Comparison of ENCODE assay signal across 15 cellular contexts in the genomic region with DNA sequence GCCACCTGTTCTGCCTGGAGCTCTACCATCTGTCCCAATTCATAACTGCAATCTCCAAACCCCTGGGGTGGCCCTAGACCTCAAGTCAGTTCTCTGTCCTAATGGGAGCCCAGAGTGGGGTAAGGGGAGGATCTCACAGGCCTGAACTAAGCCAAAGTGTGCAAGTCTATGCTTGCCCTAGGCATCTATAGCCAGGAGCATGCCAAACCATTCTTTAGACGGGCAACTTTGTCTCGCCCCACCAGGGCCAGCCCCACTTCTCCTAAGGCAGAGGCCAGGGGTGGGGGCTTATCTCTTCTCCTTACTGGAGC. TPM values are rescaled to one million over a fixed set of nuclear protein-coding genes. Genes with fewer than 3 reads are reported as not detected.
DNase-seq lines count a peak whose midpoint lies in the region; ATAC-seq and TF ChIP-seq lines count a peak whose summit lies in the region.
"Had no signal": no experiment of that assay in that cellular context is flagged by ENCODE, and none has a peak within 500 bp of the region (broad histone marks: within the 10 kb centered on the region; RNA-seq: fewer than 3 reads in every experiment).

No MANE protein-coding gene starts in this region.

- H3K36me3 Mint-ChIP-seq in activated naive CD4-positive, alpha-beta T cell treated with anti-CD3 and anti-CD28 coated beads, Interleukin-2, amount 50 U/mL, for 24 hours: no peaks in the 10 kb centered on the region
- H3K36me3 Mint-ChIP-seq in activated naive CD4-positive, alpha-beta T cell treated with anti-CD3 and anti-CD28 coated beads, Interleukin-2, amount 10 ng/mL, durations not matched to agents 7 days and 5 days: no peaks in the 10 kb centered on the region
- no peaks in the 10 kb centered on the region for H3K36me3 Mint-ChIP-seq in activated T-helper 17 cell treated with anti-CD3 and anti-CD28 coated beads, Interleukin-2, amount 50 U/mL, for 72 hours (ENCODE audit: low read depth)
- peaks cover 1% of the 10 kb centered on the region for H3K36me3 Mint-ChIP-seq in activated CD4-positive, alpha-beta T cell treated with anti-CD3 and anti-CD28 coated beads, Interleukin-2, amount 10 ng/mL, durations not matched to agents 7 days and 5 days (ENCODE audit: low read depth)

- peak overlapping the region; percentile 20 for H3K4me3 Mint-ChIP-seq in activated naive CD4-positive, alpha-beta T cell treated with anti-CD3 and anti-CD28 coated beads, Interleukin-2, amount 50 U/mL, for 24 hours
- H3K4me3 Mint-ChIP-seq in activated naive CD4-positive, alpha-beta T cell treated with anti-CD3 and anti-CD28 coated beads, Interleukin-2, amount 10 ng/mL, durations not matched to agents 7 days and 5 days: no peak overlapping the region
- H3K4me3 Mint-ChIP-seq in activated T-helper 17 cell treated with anti-CD3 and anti-CD28 coated beads, Interleukin-2, amount 50 U/mL, for 72 hours: no peak overlapping the region
- H3K4me3 Mint-ChIP-seq in activated CD4-positive, alpha-beta T cell treated with anti-CD3 and anti-CD28 coated beads, Interleukin-2, amount 10 ng/mL, durations not matched to agents 7 days and 5 days: no peak overlapping the region
- H3K4me3 Mint-ChIP-seq: GM23338 had no signal

- H3K36me3 ChIP-seq in spleen (no peaks in the 10 kb centered on the region), colonic mucosa (no peaks in the 10 kb centered on the region)
- H3K36me3 ChIP-seq: gastrocnemius medialis, SJSA1 had no signal

- DNase-seq in activated naive CD4-positive, alpha-beta T cell treated with anti-CD3 and anti-CD28 coated beads, Interleukin-2, amount 10 ng/mL, durations not matched to agents 7 days and 5 days: no peak
- DNase-seq in spleen: peak; percentile 49
- DNase-seq in colonic mucosa: no peak
- DNase-seq in activated CD4-positive, alpha-beta T cell treated with anti-CD3 and anti-CD28 coated beads, Interleukin-2, amount 10 ng/mL, durations not matched to agents 7 days and 5 days: no peak

- no peaks in the 10 kb centered on the region for H3K9me3 ChIP-seq in spleen
- no peaks in the 10 kb centered on the region for H3K9me3 ChIP-seq in colonic mucosa
- H3K9me3 ChIP-seq: gastrocnemius medialis, SJSA1 had no signal

- ATAC-seq in HG02885 (IDR thresholded peaks at IDR 0.05; ENCODE audit: poor library complexity, unreplicated experiment) (peak; percentile 14), HG03039 (IDR thresholded peaks at IDR 0.05; ENCODE audit: unreplicated experiment) (no peak)
- peak; percentile 16 for ATAC-seq in activated T-helper 17 cell treated with anti-CD3 and anti-CD28 coated beads, Interleukin-2, amount 50 U/mL, for 72 hours (replicated peaks)

- no peaks in the 10 kb centered on the region for H3K9me3 Mint-ChIP-seq in activated naive CD4-positive, alpha-beta T cell treated with anti-CD3 and anti-CD28 coated beads, Interleukin-2, amount 50 U/mL, for 24 hours
- no peaks in the 10 kb centered on the region for H3K9me3 Mint-ChIP-seq in activated naive CD4-positive, alpha-beta T cell treated with anti-CD3 and anti-CD28 coated beads, Interleukin-2, amount 10 ng/mL, durations not matched to agents 7 days and 5 days
- H3K9me3 Mint-ChIP-seq in activated T-helper 17 cell treated with anti-CD3 and anti-CD28 coated beads, Interleukin-2, amount 50 U/mL, for 72 hours: no peaks in the 10 kb centered on the region
- H3K9me3 Mint-ChIP-seq in activated CD4-positive, alpha-beta T cell treated with anti-CD3 and anti-CD28 coated beads, Interleukin-2, amount 10 ng/mL, durations not matched to agents 7 days and 5 days: no peaks in the 10 kb centered on the region
- H3K9me3 Mint-ChIP-seq: GM23338 had no signal

- CTCF ChIA-PET in activated naive CD4-positive, alpha-beta T cell treated with anti-CD3 and anti-CD28 coated beads, Interleukin-2, amount 10 ng/mL, durations not matched to agents 7 days and 5 days (lab: Charles Lee): interaction anchor here (0.6 to 8.0 kb wide), 28 partner anchors 9 to 595 kb away, joined by 3 to 211 read pairs (median 4); partner anchors contain the start of genes FNIP1 and IL3
- CTCF ChIA-PET in activated CD4-positive, alpha-beta T cell treated with anti-CD3 and anti-CD28 coated beads, Interleukin-2, amount 10 ng/mL, durations not matched to agents 7 days and 5 days (lab: Charles Lee): interaction anchor here (0.5 to 4.6 kb wide), 26 partner anchors 11 to 585 kb away, joined by 3 to 43 read pairs (median 5); partner anchors contain the start of gene IL3

- H3K27ac ChIP-seq in spleen (no peak overlapping the region), colonic mucosa (no peak overlapping the region)
- H3K27ac ChIP-seq: SJSA1 had no signal

- no peak for TF ChIP-seq POLR2A in spleen (IDR thresholded peaks at IDR 0.05)

- WGBS in spleen, 5 donors: 69 to 91% (median 79%) methylated on average over 2 of the region's 2 CpGs

- H3K27ac Mint-ChIP-seq in activated naive CD4-positive, alpha-beta T cell treated with anti-CD3 and anti-CD28 coated beads, Interleukin-2, amount 50 U/mL, for 24 hours: peak overlapping the region; percentile 64
- H3K27ac Mint-ChIP-seq in activated naive CD4-positive, alpha-beta T cell treated with anti-CD3 and anti-CD28 coated beads, Interleukin-2, amount 10 ng/mL, durations not matched to agents 7 days and 5 days: no peak overlapping the region
- no peak overlapping the region for H3K27ac Mint-ChIP-seq in activated T-helper 17 cell treated with anti-CD3 and anti-CD28 coated beads, Interleukin-2, amount 50 U/mL, for 72 hours
- H3K27ac Mint-ChIP-seq in activated CD4-positive, alpha-beta T cell treated with anti-CD3 and anti-CD28 coated beads, Interleukin-2, amount 10 ng/mL, durations not matched to agents 7 days and 5 days: no peak overlapping the region
- H3K27ac Mint-ChIP-seq: GM23338 had no signal

- intact Hi-C loops in spleen (cut with DNase I; ENCODE audit: low total_unique reads) (loop anchor here (10.0 kb wide), 1 partner anchor 583 kb away; no protein-coding TSS in a partner anchor), colonic mucosa (cut with DNase I) (loop anchor here (2.0 to 10.0 kb wide), 2 partner anchors 417 to 583 kb away; no protein-coding TSS in a partner anchor)

- H3K27me3 ChIP-seq in spleen (replicated peaks in 1 of 7) (peaks cover 5 to 53% (median 20%) of the 10 kb centered on the region in 7 donors), colonic mucosa (peaks cover 16% of the 10 kb centered on the region)
- H3K27me3 ChIP-seq: gastrocnemius medialis had no signal

- H3K4me1 Mint-ChIP-seq in activated naive CD4-positive, alpha-beta T cell treated with anti-CD3 and anti-CD28 coated beads, Interleukin-2, amount 50 U/mL, for 24 hours: peaks cover 36% of the 10 kb centered on the region
- H3K4me1 Mint-ChIP-seq in activated naive CD4-positive, alpha-beta T cell treated with anti-CD3 and anti-CD28 coated beads, Interleukin-2, amount 10 ng/mL, durations not matched to agents 7 days and 5 days: peaks cover 27% of the 10 kb centered on the region
- peaks cover 18% of the 10 kb centered on the region for H3K4me1 Mint-ChIP-seq in activated T-helper 17 cell treated with anti-CD3 and anti-CD28 coated beads, Interleukin-2, amount 50 U/mL, for 72 hours
- peaks cover 27% of the 10 kb centered on the region for H3K4me1 Mint-ChIP-seq in activated CD4-positive, alpha-beta T cell treated with anti-CD3 and anti-CD28 coated beads, Interleukin-2, amount 10 ng/mL, durations not matched to agents 7 days and 5 days

- TF ChIP-seq CTCF in spleen (IDR thresholded peaks at IDR 0.05 in 8 of 11, conservative IDR thresholded peaks at IDR 0.05 in 3 of 11) (peak in 3 of 11 experiments; percentile 11 to 45 (median 44)), colonic mucosa (IDR thresholded peaks at IDR 0.05) (no peak)

- H3K4me1 ChIP-seq in spleen (peaks cover 0 to 28% (median 17%) of the 10 kb centered on the region in 6 donors), colonic mucosa (no peaks in the 10 kb centered on the region)

- POLR2A ChIA-PET in activated CD4-positive, alpha-beta T cell treated with anti-CD3 and anti-CD28 coated beads, Interleukin-2, amount 10 ng/mL, durations not matched to agents 7 days and 5 days (lab: Charles Lee): no interaction called here

- H3K27me3 Mint-ChIP-seq in activated naive CD4-positive, alpha-beta T cell treated with anti-CD3 and anti-CD28 coated beads, Interleukin-2, amount 50 U/mL, for 24 hours: peaks cover 17% of the 10 kb centered on the region
- H3K27me3 Mint-ChIP-seq in activated naive CD4-positive, alpha-beta T cell treated with anti-CD3 and anti-CD28 coated beads, Interleukin-2, amount 10 ng/mL, durations not matched to agents 7 days and 5 days: peaks cover 76% of the 10 kb centered on the region
- H3K27me3 Mint-ChIP-seq in activated T-helper 17 cell treated with anti-CD3 and anti-CD28 coated beads, Interleukin-2, amount 50 U/mL, for 72 hours: peaks cover 12% of the 10 kb centered on the region
- H3K27me3 Mint-ChIP-seq in activated CD4-positive, alpha-beta T cell treated with anti-CD3 and anti-CD28 coated beads, Interleukin-2, amount 10 ng/mL, durations not matched to agents 7 days and 5 days: peaks cover 38% of the 10 kb centered on the region

- H3K4me3 ChIP-seq in spleen (no peak overlapping the region), colonic mucosa (no peak overlapping the region)
- H3K4me3 ChIP-seq: gastrocnemius medialis, GM23338, SJSA1 had no signal

- H3K9ac ChIP-seq in colonic mucosa (ENCODE audit: low read depth in 2 of 2, low read length in 2 of 2): no peak overlapping the region

RNA-seq across cellular contexts. Expression of gene ACSL6, which starts 3.3 kb away (rescaled TPM):
- total RNA-seq in activated T-helper 17 cell treated with anti-CD3 and anti-CD28 coated beads, Interleukin-2, amount 50 U/mL, for 72 hours: 1 to 10 TPM; 1.4 to 6.7 TPM
- 10 to 100 TPM in 1 of 7 donors, 1 to 10 TPM in 6; 3.1 to 18.4 (median 4.6) TPM for total RNA-seq in spleen
- 1 to 10 TPM in 2 of 3 donors, under 1 TPM in 1; 0.76 to 1.3 (median 1.3) TPM for polyA plus RNA-seq in spleen
- total RNA-seq in colonic mucosa: under 1 TPM; 0.25 to 0.93 TPM
- total RNA-seq in activated CD4-positive, alpha-beta T cell treated with anti-CD3 and anti-CD28 coated beads, Interleukin-2, amount 10 ng/mL, durations not matched to agents 7 days and 5 days: 10 to 100 TPM; 26.5 to 38.8 TPM
- polyA plus RNA-seq: AG04450 had no signal

RNA-seq across cellular contexts. Expression of gene IL3, which starts 52.3 kb away (rescaled TPM):
- 1 to 10 TPM in 1 of 2 donors, under 1 TPM in 1; 0.32 to 9.0 TPM for total RNA-seq in activated T-helper 17 cell treated with anti-CD3 and anti-CD28 coated beads, Interleukin-2, amount 50 U/mL, for 72 hours
- total RNA-seq in spleen (not detected), colonic mucosa (under 1 TPM in 1 of 2 donors, not detected in 1; 0.25 TPM)
- polyA plus RNA-seq in spleen: not detected
- total RNA-seq in activated CD4-positive, alpha-beta T cell treated with anti-CD3 and anti-CD28 coated beads, Interleukin-2, amount 10 ng/mL, durations not matched to agents 7 days and 5 days: under 1 TPM; 0.20 to 0.40 TPM
- total RNA-seq: dermis microvascular lymphatic vessel endothelial cell, gastrocnemius medialis, GM23338, kidney epithelial cell, SJSA1 had no signal
- polyA plus RNA-seq: AG04450; GM23338; naive thymus-derived CD4-positive, alpha-beta T cell had no signal
